ENCODE assay signal across 18 cellular contexts in the genomic region with DNA sequence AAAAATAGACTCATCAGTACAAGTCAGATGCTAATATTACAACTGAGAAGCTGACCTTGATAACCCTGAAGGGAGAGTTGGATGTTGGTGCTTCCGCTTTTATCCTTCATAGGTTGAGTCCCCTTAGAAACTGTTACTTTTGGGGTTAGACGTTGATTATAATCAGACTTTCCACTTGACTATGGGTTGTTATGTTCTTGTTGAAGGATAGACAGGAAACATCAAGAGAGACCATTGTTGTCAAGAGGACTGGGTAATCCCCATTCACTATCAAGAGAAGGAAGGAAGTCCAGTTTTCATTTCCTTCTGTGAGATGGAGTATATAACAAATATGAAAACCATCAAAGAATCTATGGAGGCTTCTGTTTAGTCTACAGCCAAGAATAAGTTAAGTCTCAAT.
DNase-seq lines count a peak whose midpoint lies in the region; ATAC-seq, FAIRE-seq and TF ChIP-seq lines count a peak whose summit lies in the region.
"Had no signal": no experiment of that assay in that cellular context is flagged by ENCODE, and none has a peak within 500 bp of the region (broad histone marks: within the 10 kb centered on the region; RNA-seq: fewer than 3 reads in every experiment).

No MANE protein-coding gene starts in this region.

- H3K27ac Mint-ChIP-seq in activated T-cell treated with anti-CD3 and anti-CD28 coated beads, Interleukin-2, amount 50 U/mL, for 72 hours = peak overlapping the region; percentile 23
- peak overlapping the region; percentile 64 for H3K27ac Mint-ChIP-seq in activated CD8-positive, alpha-beta T cell treated with anti-CD3 and anti-CD28 coated beads for 36 hours
- H3K27ac Mint-ChIP-seq in immature natural killer cell = no peak overlapping the region

- H3K9ac ChIP-seq in SK-N-SH = no peak overlapping the region

- H3K27ac ChIP-seq in SK-N-SH (ENCODE audit: low read depth in 2 of 2, low read length in 1 of 2) = no peak overlapping the region
- H3K27ac ChIP-seq: C4-2B, transverse colon had no signal

- ATAC-seq in activated T-cell treated with anti-CD3 and anti-CD28 coated beads, Interleukin-2, amount 50 U/mL, for 72 hours (replicated peaks in 1 of 2) = peak; percentile 32 to 43
- ATAC-seq in activated CD8-positive, alpha-beta T cell treated with anti-CD3 and anti-CD28 coated beads for 36 hours = peak; percentile 77
- ATAC-seq in mucosa of descending colon = no peak
- ATAC-seq: K562 had no signal

- CTCF ChIA-PET in activated CD8-positive, alpha-beta T cell treated with anti-CD3 and anti-CD28 coated beads for 36 hours (lab: Charles Lee) = no interaction called here
- CTCF ChIA-PET in SK-N-SH (lab: Yijun Ruan, JAX) = no interaction called here

- H3K9me3 ChIP-seq in SK-N-SH (no peaks in the 10 kb centered on the region), mucosa of descending colon (no peaks in the 10 kb centered on the region)
- H3K9me3 ChIP-seq: transverse colon had no signal

- no peak overlapping the region for H3K4me3 Mint-ChIP-seq in activated T-cell treated with anti-CD3 and anti-CD28 coated beads, Interleukin-2, amount 50 U/mL, for 72 hours
- H3K4me3 Mint-ChIP-seq in activated CD8-positive, alpha-beta T cell treated with anti-CD3 and anti-CD28 coated beads for 36 hours = no peak overlapping the region
- H3K4me3 Mint-ChIP-seq in immature natural killer cell = no peak overlapping the region

- no peak for FAIRE-seq in GM19239 (lab: Jason Lieb, UNC)
- FAIRE-seq: K562 had no signal

- TF ChIP-seq EP300 in SK-N-SH (IDR thresholded peaks at IDR 0.05; ENCODE audit: borderline replicate concordance in 1 of 2, low read depth in 1 of 2, low read length in 1 of 2) = no peak

- H4K20me1 ChIP-seq in SK-N-SH (ENCODE audit: insufficient read depth) = no peaks in the 10 kb centered on the region

- H3K4me3 ChIP-seq in SK-N-SH (ENCODE audit: low read depth in 2 of 2, low read length in 1 of 2) = no peak overlapping the region
- no peak overlapping the region for H3K4me3 ChIP-seq in mucosa of descending colon
- H3K4me3 ChIP-seq: K562, lung, smooth muscle cell, transverse colon had no signal

- peaks cover 12% of the 10 kb centered on the region for H3K4me1 Mint-ChIP-seq in activated T-cell treated with anti-CD3 and anti-CD28 coated beads, Interleukin-2, amount 50 U/mL, for 72 hours (ENCODE audit: low read depth)
- peaks cover 32% of the 10 kb centered on the region for H3K4me1 Mint-ChIP-seq in activated CD8-positive, alpha-beta T cell treated with anti-CD3 and anti-CD28 coated beads for 36 hours (ENCODE audit: low read depth)
- peaks cover 6 to 12% of the 10 kb centered on the region in 2 donors for H3K4me1 Mint-ChIP-seq in immature natural killer cell

- 2% methylated on average over 2 of the region's 2 CpGs for WGBS in SK-N-SH (ENCODE audit: low lambda C conversion rate)

- H3K27me3 Mint-ChIP-seq in activated T-cell treated with anti-CD3 and anti-CD28 coated beads, Interleukin-2, amount 50 U/mL, for 72 hours (ENCODE audit: low read depth) = no peaks in the 10 kb centered on the region
- H3K27me3 Mint-ChIP-seq in activated CD8-positive, alpha-beta T cell treated with anti-CD3 and anti-CD28 coated beads for 36 hours = no peaks in the 10 kb centered on the region
- peaks cover 0 to 13% (median 0%) of the 10 kb centered on the region in 3 donors for H3K27me3 Mint-ChIP-seq in immature natural killer cell (ENCODE audit: low read depth in 3 of 3)

- H3K4me2 ChIP-seq in SK-N-SH = no peak overlapping the region
- H3K4me2 ChIP-seq: smooth muscle cell had no signal

- no peaks in the 10 kb centered on the region for H3K9me2 ChIP-seq in SK-N-SH

- H2AFZ ChIP-seq in SK-N-SH (ENCODE audit: low read depth) = no peak overlapping the region

- no peak for TF ChIP-seq CTCF in activated CD8-positive, alpha-beta T cell treated with anti-CD3 and anti-CD28 coated beads for 36 hours (IDR thresholded peaks at IDR 0.05)
- no peak for TF ChIP-seq CTCF in SK-N-SH (IDR thresholded peaks at IDR 0.05)
- TF ChIP-seq CTCF in mucosa of descending colon (IDR thresholded peaks at IDR 0.05) = no peak

- TF ChIP-seq RAD21 in SK-N-SH (IDR thresholded peaks at IDR 0.05; ENCODE audit: low read length) = no peak

- intact Hi-C loops in activated CD8-positive, alpha-beta T cell treated with anti-CD3 and anti-CD28 coated beads for 36 hours (cut with micrococcal nuclease) = no loop called here
- intact Hi-C loops in mucosa of descending colon (cut with DNase I, micrococcal nuclease) = no loop called here

- H3K36me3 ChIP-seq in SK-N-SH (replicated peaks in 1 of 2; ENCODE audit: control insufficient read depth in 1 of 2, insufficient read depth in 2 of 2, low read length in 1 of 2) = no peaks in the 10 kb centered on the region
- H3K36me3 ChIP-seq in mucosa of descending colon (ENCODE audit: low read depth) = no peaks in the 10 kb centered on the region
- H3K36me3 ChIP-seq: transverse colon had no signal

- no peaks in the 10 kb centered on the region for H3K27me3 ChIP-seq in SK-N-SH (ENCODE audit: insufficient read depth)
- H3K27me3 ChIP-seq: transverse colon had no signal

- H3K4me1 ChIP-seq in SK-N-SH (ENCODE audit: control insufficient read depth in 1 of 2, insufficient read depth in 2 of 2, low read depth in 1 of 2, low read length in 1 of 2) = no peaks in the 10 kb centered on the region
- no peaks in the 10 kb centered on the region for H3K4me1 ChIP-seq in mucosa of descending colon (ENCODE audit: low read depth)
- H3K4me1 ChIP-seq: transverse colon had no signal

- no peak for DNase-seq in activated T-cell treated with anti-CD3 and anti-CD28 coated beads, Interleukin-2, amount 50 U/mL, for 72 hours
- no peak for DNase-seq in activated T-cell treated with anti-CD3 and anti-CD28 coated beads, Interleukin-2, amount 50 U/mL, for 48 hours
- DNase-seq in activated CD8-positive, alpha-beta T cell treated with anti-CD3 and anti-CD28 coated beads for 36 hours = no peak
- peak in 2 of 3 donors; percentile 1 to 3 for DNase-seq in immature natural killer cell
- no peak for DNase-seq in SK-N-SH
- no peak for DNase-seq in GM19239 (ENCODE audit: insufficient read length, low spot score)
- DNase-seq in mucosa of descending colon = no peak
- no peak for DNase-seq in NCI-H1436 treated with DMSO at 0.1 percent for 48 hours (lab: John Stamatoyannopoulos, UW)
- DNase-seq: activated CD4-positive, alpha-beta T cell treated with anti-CD3 and anti-CD28 coated beads for 4 hours; activated gamma-delta T cell; amygdala; DMS 273 treated with DMSO at 0.1 percent for 48 hours; kidney glomerular epithelial cell; transverse colon had no signal

- H3K36me3 Mint-ChIP-seq in activated T-cell treated with anti-CD3 and anti-CD28 coated beads, Interleukin-2, amount 50 U/mL, for 72 hours (ENCODE audit: insufficient read depth in 2 of 2) = peaks cover 0 to 4% of the 10 kb centered on the region in 2 donors
- H3K36me3 Mint-ChIP-seq in activated CD8-positive, alpha-beta T cell treated with anti-CD3 and anti-CD28 coated beads for 36 hours (ENCODE audit: low read depth) = peaks cover 4% of the 10 kb centered on the region
- no peaks in the 10 kb centered on the region for H3K36me3 Mint-ChIP-seq in immature natural killer cell

- POLR2A ChIA-PET in activated CD8-positive, alpha-beta T cell treated with anti-CD3 and anti-CD28 coated beads for 36 hours (lab: Charles Lee) = no interaction called here
- POLR2A ChIA-PET in SK-N-SH (lab: Yijun Ruan, JAX) = no interaction called here

- no peaks in the 10 kb centered on the region for H3F3A ChIP-seq in SK-N-SH (replicated peaks; ENCODE audit: insufficient read depth)

- H3K79me2 ChIP-seq in SK-N-SH (ENCODE audit: insufficient read depth) = no peaks in the 10 kb centered on the region

- H3K9me3 Mint-ChIP-seq in activated T-cell treated with anti-CD3 and anti-CD28 coated beads, Interleukin-2, amount 50 U/mL, for 72 hours = peaks cover 0 to 3% of the 10 kb centered on the region in 2 donors
- H3K9me3 Mint-ChIP-seq in activated CD8-positive, alpha-beta T cell treated with anti-CD3 and anti-CD28 coated beads for 36 hours = peaks cover 3% of the 10 kb centered on the region
- H3K9me3 Mint-ChIP-seq in immature natural killer cell = no peaks in the 10 kb centered on the region

TF ChIP-seq in SK-N-SH, 30 proteins besides CTCF, POLR2A, EP300 and RAD21 (continues in another document):
- TF ChIP-seq RFX5 (IDR thresholded peaks at IDR 0.05; ENCODE audit: low read length) (no peak), PBX3 (IDR thresholded peaks at IDR 0.05) (no peak), GATA2 (CRISPR knock-in tag; IDR thresholded peaks at IDR 0.05) (no peak), FOSL2 (IDR thresholded peaks at IDR 0.05; ENCODE audit: borderline replicate concordance, low read depth) (no peak), YY1 (IDR thresholded peaks at IDR 0.05; ENCODE audit: low read depth) (no peak), NFIC (IDR thresholded peaks at IDR 0.05; ENCODE audit: borderline replicate concordance) (no peak), FOXM1 (IDR thresholded peaks at IDR 0.05; ENCODE audit: low read depth) (no peak), EZH2phosphoT487 (IDR thresholded peaks at IDR 0.05; ENCODE audit: borderline replicate concordance, low read depth) (no peak), GABPA (IDR thresholded peaks at IDR 0.05; ENCODE audit: low read depth) (no peak), POLR2AphosphoS5 (IDR thresholded peaks at IDR 0.05; ENCODE audit: low read depth, low read length) (no peak), IRF3 (IDR thresholded peaks at IDR 0.05; ENCODE audit: low read depth, low read length) (no peak)

Comparison
In these comparisons a context has a peak if more than half of its experiments do, and no peak if none do; other contexts are left out.
1. DNase-seq: peak in immature natural killer cell (2 of 3); none in activated T-cell treated with anti-CD3 and anti-CD28 coated beads, Interleukin-2, amount 50 U/mL, for 72 hours (0 of 2), activated T-cell treated with anti-CD3 and anti-CD28 coated beads, Interleukin-2, amount 50 U/mL, for 48 hours (0 of 2), activated CD8-positive, alpha-beta T cell treated with anti-CD3 and anti-CD28 coated beads for 36 hours (single experiment), SK-N-SH (single experiment), GM19239 (single experiment), mucosa of descending colon (0 of 3) and NCI-H1436 treated with DMSO at 0.1 percent for 48 hours (single experiment).
2. H3K27ac Mint-ChIP-seq: peak in activated T-cell treated with anti-CD3 and anti-CD28 coated beads, Interleukin-2, amount 50 U/mL, for 72 hours (single experiment) and activated CD8-positive, alpha-beta T cell treated with anti-CD3 and anti-CD28 coated beads for 36 hours (single experiment); none in immature natural killer cell (0 of 6).